ENCODE assay signal across 21 cellular contexts in genomic region chr1:166159656-166160055, GRCh38. TPM values are rescaled to one million over a fixed set of nuclear protein-coding genes. Genes with fewer than 3 reads are reported as not detected.
"Had no signal": no experiment of that assay in that cellular context is flagged by ENCODE, and none has a peak within 500 bp of the region (broad histone marks: within the 10 kb centered on the region; RNA-seq: fewer than 3 reads in every experiment).

No MANE protein-coding gene starts in this region.

- H3K36me3 ChIP-seq: SJSA1 had no signal

- H3K9me3 ChIP-seq: SJSA1, SK-N-SH had no signal

- H3K4me1 ChIP-seq: SJSA1 had no signal

- FAIRE-seq: RCC 7860 had no signal

- DNase-seq: KBM-7, MV-4-11, NCI-H1048, NCI-H1105, NCI-H1417, NCI-H1436 treated with DMSO at 0.1 percent for 48 hours, NCI-H1694, NCI-H187 treated with DMSO at 0.1 percent for 48 hours, NCI-H2029 treated with DMSO at 0.1 percent for 48 hours, NCI-H345, NCI-H446 treated with DMSO at 0.1 percent for 48 hours, NCI-H510A treated with DMSO at 0.1 percent for 48 hours, NCI-H526, Right ventricle myocardium superior, RPMI8226, SIG-M5, SK-N-SH, SW 1271 had no signal

- H3K27ac ChIP-seq: SJSA1 had no signal

- H3K4me3 ChIP-seq: SJSA1 had no signal

RNA-seq across cellular contexts. Expression of gene FAM78B, which starts 7.1 kb away (rescaled TPM):
- total RNA-seq: HT-29 had no signal
